Comparison of ENCODE assay signal across 2 cellular contexts in genomic region chr3:180679178-180680096, GRCh38.
A peak's percentile ranks its signal among the peaks of the same experiment; 100 is the strongest.
TF ChIP-seq lines count a peak whose summit lies in the region.

TSS of gene CCDC39 (minus strand) at chr3:180679489. CDS start at chr3:180679380, 109 bp downstream.

TF ChIP-seq in HEK293, 187 proteins besides CTCF, POLR2A, EP300 and RAD21 (continued from another document and continues in another):
- TF ChIP-seq AEBP2 (tag by site-specific recombination; IDR thresholded peaks at IDR 0.05; ENCODE audit: borderline replicate concordance) (no peak), KLF9 (tag by site-specific recombination; IDR thresholded peaks at IDR 0.05; ENCODE audit: low read depth) (no peak), ZNF549 (tag by site-specific recombination; IDR thresholded peaks at IDR 0.05) (no peak), IKZF3 (tag by site-specific recombination; IDR thresholded peaks at IDR 0.05) (no peak), ZFP41 (tag by site-specific recombination; IDR thresholded peaks at IDR 0.05; ENCODE audit: borderline replicate concordance) (no peak), PATZ1 (tag by site-specific recombination; IDR thresholded peaks at IDR 0.05) (peak; percentile 10; the same call in 1 of the 2 replicates), KLF7 (tag by site-specific recombination; IDR thresholded peaks at IDR 0.05; ENCODE audit: borderline replicate concordance) (no peak), ZNF341 (tag by site-specific recombination; IDR thresholded peaks at IDR 0.05; ENCODE audit: low read depth) (peak; percentile 56; the same call in 1 of the 2 replicates), ZBTB17 (tag by site-specific recombination; IDR thresholded peaks at IDR 0.05) (peak; percentile 82), ZNF354C (tag by site-specific recombination; IDR thresholded peaks at IDR 0.05; ENCODE audit: borderline replicate concordance, low read depth) (no peak), ATF2 (tag by site-specific recombination; IDR thresholded peaks at IDR 0.05; ENCODE audit: low read depth) (no peak), ZNF830 (tag by site-specific recombination; IDR thresholded peaks at IDR 0.05; ENCODE audit: low read depth) (no peak), ZFHX2 (tag by site-specific recombination; conservative IDR thresholded peaks at IDR 0.05) (no peak), HOXA7 (CRISPR knock-in tag; IDR thresholded peaks at IDR 0.05; ENCODE audit: borderline replicate concordance) (no peak), ZNF10 (tag by site-specific recombination; IDR thresholded peaks at IDR 0.05) (no peak), ZFP37 (tag by site-specific recombination; IDR thresholded peaks at IDR 0.05) (0 out of 2 replicates have a peak, but pooled peaks have one; percentile 51), SCRT1 (tag by site-specific recombination; IDR thresholded peaks at IDR 0.05; ENCODE audit: borderline replicate concordance) (peak; percentile 86; the same call in 1 of the 2 replicates), ZNF211 (tag by site-specific recombination; IDR thresholded peaks at IDR 0.05; ENCODE audit: low read depth) (no peak), KLF8 (tag by site-specific recombination; IDR thresholded peaks at IDR 0.05) (no peak), ZNF24 (tag by site-specific recombination; IDR thresholded peaks at IDR 0.05) (no peak), ZNF366 (tag by site-specific recombination; conservative IDR thresholded peaks at IDR 0.05) (peak; percentile 39; the same call in 1 of the 2 replicates), ZNF292 (tag by site-specific recombination; IDR thresholded peaks at IDR 0.05; ENCODE audit: borderline replicate concordance, low read depth) (no peak), YY1 (tag by site-specific recombination; IDR thresholded peaks at IDR 0.05) (no peak)
- TF ChIP-seq, protein P1, sequence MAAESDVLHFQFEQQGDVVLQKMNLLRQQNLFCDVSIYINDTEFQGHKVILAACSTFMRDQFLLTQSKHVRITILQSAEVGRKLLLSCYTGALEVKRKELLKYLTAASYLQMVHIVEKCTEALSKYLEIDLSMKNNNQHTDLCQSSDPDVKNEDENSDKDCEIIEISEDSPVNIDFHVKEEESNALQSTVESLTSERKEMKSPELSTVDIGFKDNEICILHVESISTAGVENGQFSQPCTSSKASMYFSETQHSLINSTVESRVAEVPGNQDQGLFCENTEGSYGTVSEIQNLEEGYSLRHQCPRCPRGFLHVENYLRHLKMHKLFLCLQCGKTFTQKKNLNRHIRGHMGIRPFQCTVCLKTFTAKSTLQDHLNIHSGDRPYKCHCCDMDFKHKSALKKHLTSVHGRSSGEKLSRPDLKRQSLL (tag by site-specific recombination; IDR thresholded peaks at IDR 0.05): no peak
- TF ChIP-seq, protein P2, sequence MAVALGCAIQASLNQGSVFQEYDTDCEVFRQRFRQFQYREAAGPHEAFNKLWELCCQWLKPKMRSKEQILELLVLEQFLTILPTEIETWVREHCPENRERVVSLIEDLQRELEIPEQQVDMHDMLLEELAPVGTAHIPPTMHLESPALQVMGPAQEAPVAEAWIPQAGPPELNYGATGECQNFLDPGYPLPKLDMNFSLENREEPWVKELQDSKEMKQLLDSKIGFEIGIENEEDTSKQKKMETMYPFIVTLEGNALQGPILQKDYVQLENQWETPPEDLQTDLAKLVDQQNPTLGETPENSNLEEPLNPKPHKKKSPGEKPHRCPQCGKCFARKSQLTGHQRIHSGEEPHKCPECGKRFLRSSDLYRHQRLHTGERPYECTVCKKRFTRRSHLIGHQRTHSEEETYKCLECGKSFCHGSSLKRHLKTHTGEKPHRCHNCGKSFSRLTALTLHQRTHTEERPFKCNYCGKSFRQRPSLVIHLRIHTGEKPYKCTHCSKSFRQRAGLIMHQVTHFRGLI (tag by site-specific recombination; IDR thresholded peaks at IDR 0.05): 0 out of 2 replicates have a peak, but pooled peaks have one; percentile 21

TF ChIP-seq in GM12878, 131 proteins besides CTCF, POLR2A, EP300 and RAD21 (continued from another document and continues in another):
- TF ChIP-seq, protein P3, sequence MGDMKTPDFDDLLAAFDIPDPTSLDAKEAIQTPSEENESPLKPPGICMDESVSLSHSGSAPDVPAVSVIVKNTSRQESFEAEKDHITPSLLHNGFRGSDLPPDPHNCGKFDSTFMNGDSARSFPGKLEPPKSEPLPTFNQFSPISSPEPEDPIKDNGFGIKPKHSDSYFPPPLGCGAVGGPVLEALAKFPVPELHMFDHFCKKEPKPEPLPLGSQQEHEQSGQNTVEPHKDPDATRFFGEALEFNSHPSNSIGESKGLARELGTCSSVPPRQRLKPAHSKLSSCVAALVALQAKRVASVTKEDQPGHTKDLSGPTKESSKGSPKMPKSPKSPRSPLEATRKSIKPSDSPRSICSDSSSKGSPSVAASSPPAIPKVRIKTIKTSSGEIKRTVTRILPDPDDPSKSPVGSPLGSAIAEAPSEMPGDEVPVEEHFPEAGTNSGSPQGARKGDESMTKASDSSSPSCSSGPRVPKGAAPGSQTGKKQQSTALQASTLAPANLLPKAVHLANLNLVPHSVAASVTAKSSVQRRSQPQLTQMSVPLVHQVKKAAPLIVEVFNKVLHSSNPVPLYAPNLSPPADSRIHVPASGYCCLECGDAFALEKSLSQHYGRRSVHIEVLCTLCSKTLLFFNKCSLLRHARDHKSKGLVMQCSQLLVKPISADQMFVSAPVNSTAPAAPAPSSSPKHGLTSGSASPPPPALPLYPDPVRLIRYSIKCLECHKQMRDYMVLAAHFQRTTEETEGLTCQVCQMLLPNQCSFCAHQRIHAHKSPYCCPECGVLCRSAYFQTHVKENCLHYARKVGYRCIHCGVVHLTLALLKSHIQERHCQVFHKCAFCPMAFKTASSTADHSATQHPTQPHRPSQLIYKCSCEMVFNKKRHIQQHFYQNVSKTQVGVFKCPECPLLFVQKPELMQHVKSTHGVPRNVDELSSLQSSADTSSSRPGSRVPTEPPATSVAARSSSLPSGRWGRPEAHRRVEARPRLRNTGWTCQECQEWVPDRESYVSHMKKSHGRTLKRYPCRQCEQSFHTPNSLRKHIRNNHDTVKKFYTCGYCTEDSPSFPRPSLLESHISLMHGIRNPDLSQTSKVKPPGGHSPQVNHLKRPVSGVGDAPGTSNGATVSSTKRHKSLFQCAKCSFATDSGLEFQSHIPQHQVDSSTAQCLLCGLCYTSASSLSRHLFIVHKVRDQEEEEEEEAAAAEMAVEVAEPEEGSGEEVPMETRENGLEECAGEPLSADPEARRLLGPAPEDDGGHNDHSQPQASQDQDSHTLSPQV (IDR thresholded peaks at IDR 0.05): no peak
- TF ChIP-seq MEF2B (IDR thresholded peaks at IDR 0.05; ENCODE audit: partially characterized antibody, poor library complexity, severe bottlenecking): no peak
- no peak for TF ChIP-seq HDAC6 (IDR thresholded peaks at IDR 0.05; ENCODE audit: unreplicated experiment)
- TF ChIP-seq, protein P4, sequence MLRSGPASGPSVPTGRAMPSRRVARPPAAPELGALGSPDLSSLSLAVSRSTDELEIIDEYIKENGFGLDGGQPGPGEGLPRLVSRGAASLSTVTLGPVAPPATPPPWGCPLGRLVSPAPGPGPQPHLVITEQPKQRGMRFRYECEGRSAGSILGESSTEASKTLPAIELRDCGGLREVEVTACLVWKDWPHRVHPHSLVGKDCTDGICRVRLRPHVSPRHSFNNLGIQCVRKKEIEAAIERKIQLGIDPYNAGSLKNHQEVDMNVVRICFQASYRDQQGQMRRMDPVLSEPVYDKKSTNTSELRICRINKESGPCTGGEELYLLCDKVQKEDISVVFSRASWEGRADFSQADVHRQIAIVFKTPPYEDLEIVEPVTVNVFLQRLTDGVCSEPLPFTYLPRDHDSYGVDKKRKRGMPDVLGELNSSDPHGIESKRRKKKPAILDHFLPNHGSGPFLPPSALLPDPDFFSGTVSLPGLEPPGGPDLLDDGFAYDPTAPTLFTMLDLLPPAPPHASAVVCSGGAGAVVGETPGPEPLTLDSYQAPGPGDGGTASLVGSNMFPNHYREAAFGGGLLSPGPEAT (IDR thresholded peaks at IDR 0.05; ENCODE audit: low read depth): no peak
- peak in 1 of 2 experiments; percentile 54; a peak in 2 of 4 replicates for TF ChIP-seq BHLHE40 (IDR thresholded peaks at IDR 0.05; ENCODE audit: borderline replicate concordance in 1 of 2, low read depth in 2 of 2, low read length in 1 of 2)
- TF ChIP-seq NFYA (IDR thresholded peaks at IDR 0.05; ENCODE audit: borderline replicate concordance, low read depth, low read length): no peak
- no peak for TF ChIP-seq NR2C1 (IDR thresholded peaks at IDR 0.05)
- TF ChIP-seq, protein P5, sequence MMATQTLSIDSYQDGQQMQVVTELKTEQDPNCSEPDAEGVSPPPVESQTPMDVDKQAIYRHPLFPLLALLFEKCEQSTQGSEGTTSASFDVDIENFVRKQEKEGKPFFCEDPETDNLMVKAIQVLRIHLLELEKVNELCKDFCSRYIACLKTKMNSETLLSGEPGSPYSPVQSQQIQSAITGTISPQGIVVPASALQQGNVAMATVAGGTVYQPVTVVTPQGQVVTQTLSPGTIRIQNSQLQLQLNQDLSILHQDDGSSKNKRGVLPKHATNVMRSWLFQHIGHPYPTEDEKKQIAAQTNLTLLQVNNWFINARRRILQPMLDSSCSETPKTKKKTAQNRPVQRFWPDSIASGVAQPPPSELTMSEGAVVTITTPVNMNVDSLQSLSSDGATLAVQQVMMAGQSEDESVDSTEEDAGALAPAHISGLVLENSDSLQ (IDR thresholded peaks at IDR 0.05): no peak
- TF ChIP-seq BACH1 (IDR thresholded peaks at IDR 0.05; ENCODE audit: borderline replicate concordance): no peak
- TF ChIP-seq, protein P6, sequence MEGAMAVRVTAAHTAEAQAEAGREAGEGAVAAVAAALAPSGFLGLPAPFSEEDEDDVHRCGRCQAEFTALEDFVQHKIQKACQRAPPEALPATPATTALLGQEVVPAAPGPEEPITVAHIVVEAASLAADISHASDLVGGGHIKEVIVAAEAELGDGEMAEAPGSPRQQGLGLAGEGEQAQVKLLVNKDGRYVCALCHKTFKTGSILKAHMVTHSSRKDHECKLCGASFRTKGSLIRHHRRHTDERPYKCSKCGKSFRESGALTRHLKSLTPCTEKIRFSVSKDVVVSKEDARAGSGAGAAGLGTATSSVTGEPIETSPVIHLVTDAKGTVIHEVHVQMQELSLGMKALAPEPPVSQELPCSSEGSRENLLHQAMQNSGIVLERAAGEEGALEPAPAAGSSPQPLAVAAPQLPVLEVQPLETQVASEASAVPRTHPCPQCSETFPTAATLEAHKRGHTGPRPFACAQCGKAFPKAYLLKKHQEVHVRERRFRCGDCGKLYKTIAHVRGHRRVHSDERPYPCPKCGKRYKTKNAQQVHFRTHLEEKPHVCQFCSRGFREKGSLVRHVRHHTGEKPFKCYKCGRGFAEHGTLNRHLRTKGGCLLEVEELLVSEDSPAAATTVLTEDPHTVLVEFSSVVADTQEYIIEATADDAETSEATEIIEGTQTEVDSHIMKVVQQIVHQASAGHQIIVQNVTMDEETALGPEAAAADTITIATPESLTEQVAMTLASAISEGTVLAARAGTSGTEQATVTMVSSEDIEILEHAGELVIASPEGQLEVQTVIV (IDR thresholded peaks at IDR 0.05; ENCODE audit: borderline replicate concordance, partially characterized antibody): no peak
- TF ChIP-seq TCF12 (IDR thresholded peaks at IDR 0.05; ENCODE audit: low read depth, low read length): 0 out of 2 replicates have a peak, but pooled peaks have one; percentile 12
- no peak for TF ChIP-seq GATAD2B (conservative IDR thresholded peaks at IDR 0.05; ENCODE audit: low read depth)
- TF ChIP-seq SPI1 (IDR thresholded peaks at IDR 0.05; ENCODE audit: borderline replicate concordance, insufficient read depth, low read depth, low read length): 0 out of 2 replicates have a peak, but pooled peaks have one; percentile 10
- TF ChIP-seq GABPA (IDR thresholded peaks at IDR 0.05; ENCODE audit: low read depth): peak; percentile 87
- TF ChIP-seq PML (IDR thresholded peaks at IDR 0.05; ENCODE audit: low read length): no peak
- TF ChIP-seq POU2F2 (IDR thresholded peaks at IDR 0.05; ENCODE audit: borderline replicate concordance, low read depth, low read length): no peak
- no peak for TF ChIP-seq NBN (IDR thresholded peaks at IDR 0.05)
- TF ChIP-seq EED (IDR thresholded peaks at IDR 0.05; ENCODE audit: low read depth): no peak
- no peak; the same call in 1 of the 2 replicates for TF ChIP-seq ZNF384 (IDR thresholded peaks at IDR 0.05; ENCODE audit: borderline replicate concordance, low read depth, low read length)
- TF ChIP-seq SMAD5 (IDR thresholded peaks at IDR 0.05; ENCODE audit: low read depth): no peak
- TF ChIP-seq MXI1 (IDR thresholded peaks at IDR 0.05; ENCODE audit: low read depth, low read length): peak; percentile 62
- TF ChIP-seq USF1 (IDR thresholded peaks at IDR 0.05; ENCODE audit: borderline replicate concordance, extremely low read length, insufficient read depth, low read depth, low read length): no peak
- TF ChIP-seq, protein P7, sequence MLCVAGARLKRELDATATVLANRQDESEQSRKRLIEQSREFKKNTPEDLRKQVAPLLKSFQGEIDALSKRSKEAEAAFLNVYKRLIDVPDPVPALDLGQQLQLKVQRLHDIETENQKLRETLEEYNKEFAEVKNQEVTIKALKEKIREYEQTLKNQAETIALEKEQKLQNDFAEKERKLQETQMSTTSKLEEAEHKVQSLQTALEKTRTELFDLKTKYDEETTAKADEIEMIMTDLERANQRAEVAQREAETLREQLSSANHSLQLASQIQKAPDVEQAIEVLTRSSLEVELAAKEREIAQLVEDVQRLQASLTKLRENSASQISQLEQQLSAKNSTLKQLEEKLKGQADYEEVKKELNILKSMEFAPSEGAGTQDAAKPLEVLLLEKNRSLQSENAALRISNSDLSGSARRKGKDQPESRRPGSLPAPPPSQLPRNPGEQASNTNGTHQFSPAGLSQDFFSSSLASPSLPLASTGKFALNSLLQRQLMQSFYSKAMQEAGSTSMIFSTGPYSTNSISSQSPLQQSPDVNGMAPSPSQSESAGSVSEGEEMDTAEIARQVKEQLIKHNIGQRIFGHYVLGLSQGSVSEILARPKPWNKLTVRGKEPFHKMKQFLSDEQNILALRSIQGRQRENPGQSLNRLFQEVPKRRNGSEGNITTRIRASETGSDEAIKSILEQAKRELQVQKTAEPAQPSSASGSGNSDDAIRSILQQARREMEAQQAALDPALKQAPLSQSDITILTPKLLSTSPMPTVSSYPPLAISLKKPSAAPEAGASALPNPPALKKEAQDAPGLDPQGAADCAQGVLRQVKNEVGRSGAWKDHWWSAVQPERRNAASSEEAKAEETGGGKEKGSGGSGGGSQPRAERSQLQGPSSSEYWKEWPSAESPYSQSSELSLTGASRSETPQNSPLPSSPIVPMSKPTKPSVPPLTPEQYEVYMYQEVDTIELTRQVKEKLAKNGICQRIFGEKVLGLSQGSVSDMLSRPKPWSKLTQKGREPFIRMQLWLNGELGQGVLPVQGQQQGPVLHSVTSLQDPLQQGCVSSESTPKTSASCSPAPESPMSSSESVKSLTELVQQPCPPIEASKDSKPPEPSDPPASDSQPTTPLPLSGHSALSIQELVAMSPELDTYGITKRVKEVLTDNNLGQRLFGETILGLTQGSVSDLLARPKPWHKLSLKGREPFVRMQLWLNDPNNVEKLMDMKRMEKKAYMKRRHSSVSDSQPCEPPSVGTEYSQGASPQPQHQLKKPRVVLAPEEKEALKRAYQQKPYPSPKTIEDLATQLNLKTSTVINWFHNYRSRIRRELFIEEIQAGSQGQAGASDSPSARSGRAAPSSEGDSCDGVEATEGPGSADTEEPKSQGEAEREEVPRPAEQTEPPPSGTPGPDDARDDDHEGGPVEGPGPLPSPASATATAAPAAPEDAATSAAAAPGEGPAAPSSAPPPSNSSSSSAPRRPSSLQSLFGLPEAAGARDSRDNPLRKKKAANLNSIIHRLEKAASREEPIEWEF (IDR thresholded peaks at IDR 0.05; ENCODE audit: insufficient replicate concordance, low read depth, low read length): no peak
- no peak for TF ChIP-seq RFX5 (IDR thresholded peaks at IDR 0.05; ENCODE audit: low read depth, low read length)
- no peak for TF ChIP-seq NR2F1 (conservative IDR thresholded peaks at IDR 0.05)
- TF ChIP-seq SIN3A (IDR thresholded peaks at IDR 0.05; ENCODE audit: low read depth, low read length): no peak; the same call in 1 of the 2 replicates
